Comparison of ENCODE assay signal across 17 cellular contexts in genomic region chr2:131420751-131421150, GRCh38. TPM values are rescaled to one million over a fixed set of nuclear protein-coding genes. Genes with fewer than 3 reads are reported as not detected.
"Had no signal": no experiment of that assay in that cellular context is flagged by ENCODE, and none has a peak within 500 bp of the region (broad histone marks: within the 10 kb centered on the region; RNA-seq: fewer than 3 reads in every experiment).

No MANE protein-coding gene starts in this region.

RNA-seq across cellular contexts. Expression of gene TUBA3D, which starts 55.2 kb away (rescaled TPM):
- total RNA-seq: activated CD4-positive, alpha-beta memory T cell treated with anti-CD3 and anti-CD28 coated beads for 36 hours; activated CD4-positive, alpha-beta T cell treated with anti-CD3 and anti-CD28 coated beads, Interleukin-2, amount 10 ng/mL, durations not matched to agents 24 days and 14 days; activated CD8-positive, alpha-beta memory T cell treated with anti-CD3 and anti-CD28 coated beads for 36 hours; activated CD8-positive, alpha-beta T cell treated with anti-CD3 and anti-CD28 coated beads for 36 hours; activated naive CD4-positive, alpha-beta T cell treated with anti-CD3 and anti-CD28 coated beads for 36 hours; activated naive CD8-positive, alpha-beta T cell treated with anti-CD3 and anti-CD28 coated beads, Interleukin-2, amount 10 ng/mL, durations not matched to agents 7 days and 5 days; activated T-cell treated with anti-CD3 and anti-CD28 coated beads, Interleukin-2, amount 50 U/mL, for 4 hours; adrenal gland; aorta; astrocyte; body of pancreas; breast epithelium; cerebellum; T-cell; T-helper 1 cell treated with Interleukin-12 subunit alpha and Interleukin-12 subunit beta and Interleukin-4 antibody, amounts not matched to agents 30 ng/mL and 1 ng/mL, for 36 hours; T-helper 17 cell; T-helper 2 cell treated with Interferon-gamma antibody and Interleukin-4, amounts not matched to agents 100 ng/mL and 5 ng/mL, for 36 hours had no signal

RNA-seq across cellular contexts. Expression of gene RAB6D, which starts 56.8 kb away (rescaled TPM):
- total RNA-seq: activated CD4-positive, alpha-beta memory T cell treated with anti-CD3 and anti-CD28 coated beads for 36 hours; activated CD4-positive, alpha-beta T cell treated with anti-CD3 and anti-CD28 coated beads, Interleukin-2, amount 10 ng/mL, durations not matched to agents 24 days and 14 days; activated CD8-positive, alpha-beta memory T cell treated with anti-CD3 and anti-CD28 coated beads for 36 hours; activated CD8-positive, alpha-beta T cell treated with anti-CD3 and anti-CD28 coated beads for 36 hours; activated naive CD4-positive, alpha-beta T cell treated with anti-CD3 and anti-CD28 coated beads for 36 hours; activated naive CD8-positive, alpha-beta T cell treated with anti-CD3 and anti-CD28 coated beads, Interleukin-2, amount 10 ng/mL, durations not matched to agents 7 days and 5 days; aorta; breast epithelium; T-cell; T-helper 1 cell treated with Interleukin-12 subunit alpha and Interleukin-12 subunit beta and Interleukin-4 antibody, amounts not matched to agents 30 ng/mL and 1 ng/mL, for 36 hours; T-helper 17 cell; T-helper 2 cell treated with Interferon-gamma antibody and Interleukin-4, amounts not matched to agents 100 ng/mL and 5 ng/mL, for 36 hours had no signal
- polyA plus RNA-seq: aorta had no signal
